In the genomic region with DNA sequence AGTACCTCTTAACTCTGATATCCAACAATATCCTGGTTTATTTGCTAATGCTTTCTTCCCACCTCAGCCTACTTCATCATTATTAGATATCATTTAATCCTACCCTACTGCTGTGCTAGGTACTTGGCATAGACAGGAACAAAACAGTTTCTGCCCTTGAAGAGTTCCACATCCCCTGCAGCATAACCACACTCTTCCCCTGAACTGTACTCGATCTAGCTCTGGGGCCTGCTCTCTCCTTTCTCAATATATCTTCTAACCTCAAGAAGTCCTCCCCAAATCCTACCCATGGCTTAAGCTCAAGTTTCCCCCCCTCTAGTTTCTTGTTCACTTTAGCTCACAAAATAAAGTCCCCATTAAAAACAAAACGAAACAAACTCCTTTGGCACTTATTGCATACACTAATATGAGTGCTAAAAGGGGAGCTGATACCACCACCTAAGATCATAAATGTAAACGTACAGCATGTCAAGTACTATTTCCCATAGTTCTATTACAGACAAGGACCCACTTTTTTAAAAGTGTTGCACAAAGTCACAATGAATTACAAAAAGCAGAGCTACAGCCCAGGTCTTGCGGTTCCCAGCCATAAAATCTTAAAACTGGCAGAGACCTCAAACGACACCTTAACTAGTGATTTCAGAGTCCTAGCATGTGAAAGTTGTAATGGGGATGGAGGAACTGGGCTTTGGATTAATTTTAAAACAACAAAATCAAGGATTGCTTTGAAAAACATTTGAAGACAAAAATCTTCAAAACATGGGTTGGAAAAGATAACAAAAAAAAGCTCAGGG, we compare ENCODE assay signal across 2 cellular contexts.
TF ChIP-seq lines count a peak whose summit lies in the region.

No MANE protein-coding gene starts in this region.

TF ChIP-seq in A549, 52 proteins besides CTCF, POLR2A, EP300 and RAD21 (continued from another document):
- TF ChIP-seq GATA3 (IDR thresholded peaks at IDR 0.05; ENCODE audit: borderline replicate concordance) (no peak), RCOR1 (IDR thresholded peaks at IDR 0.05; ENCODE audit: low read depth, low read length) (no peak)

TF ChIP-seq in GM23338, 12 proteins besides CTCF, POLR2A, EP300 and RAD21:
- no peak for TF ChIP-seq ZNF462 (CRISPR knock-in tag; IDR thresholded peaks at IDR 0.05)
- TF ChIP-seq EZH2phosphoT487 (IDR thresholded peaks at IDR 0.05; ENCODE audit: unreplicated experiment), result no peak
- TF ChIP-seq ZNF331 (CRISPR knock-in tag; IDR thresholded peaks at IDR 0.05; ENCODE audit: low read depth), result no peak
- no peak for TF ChIP-seq REST (IDR thresholded peaks at IDR 0.05; ENCODE audit: unreplicated experiment)
- TF ChIP-seq CREB1 (CRISPR knock-in tag; IDR thresholded peaks at IDR 0.05; ENCODE audit: low read depth), result no peak
- TF ChIP-seq POLR2AphosphoS5 (IDR thresholded peaks at IDR 0.05; ENCODE audit: low read depth), result no peak
- no peak for TF ChIP-seq ETS1 (IDR thresholded peaks at IDR 0.05)
